In genomic region chr6:160992323-160993314, GRCh38 we compare ENCODE assay signal across 1 cellular context.
TF ChIP-seq lines count a peak whose summit lies in the region.

No MANE protein-coding gene starts in this region.

TF ChIP-seq in K562, 482 proteins besides CTCF, POLR2A, EP300 and RAD21 (continued from another document and continues in another):
- TF ChIP-seq E2F6 (IDR thresholded peaks at IDR 0.05; ENCODE audit: borderline replicate concordance in 1 of 2, extremely low read depth in 1 of 2, insufficient read depth in 1 of 2, insufficient read length in 1 of 2, low read depth in 1 of 2, low read length in 1 of 2, poor library complexity in 1 of 2, severe bottlenecking in 1 of 2) (peak in 1 of 2 experiments; percentile 3), MITF (IDR thresholded peaks at IDR 0.05) (no peak), SMARCA4 (IDR thresholded peaks at IDR 0.05) (peak; percentile 92), FOXP4 (CRISPR knock-in tag; IDR thresholded peaks at IDR 0.05; ENCODE audit: borderline replicate concordance) (0 out of 2 replicates have a peak, but pooled peaks have one; percentile 6), BHLHE40 (IDR thresholded peaks at IDR 0.05; ENCODE audit: low read length) (peak; percentile 45; the same call in 1 of the 2 replicates), STAT5B (CRISPR knock-in tag; IDR thresholded peaks at IDR 0.05) (no peak), HMG20B (CRISPR knock-in tag; IDR thresholded peaks at IDR 0.05) (no peak), ELK3 (CRISPR knock-in tag; IDR thresholded peaks at IDR 0.05) (no peak), NFXL1 (CRISPR knock-in tag; IDR thresholded peaks at IDR 0.05) (no peak), ZNF717 (CRISPR knock-in tag; IDR thresholded peaks at IDR 0.05) (no peak), PRDM10 (IDR thresholded peaks at IDR 0.05; ENCODE audit: partially characterized antibody) (no peak), KDM5B (IDR thresholded peaks at IDR 0.05; ENCODE audit: insufficient replicate concordance, low read depth, low read length) (peak; percentile 51), NFE2L1 (tag; IDR thresholded peaks at IDR 0.05; ENCODE audit: borderline replicate concordance, low read depth) (no peak), POLR2AphosphoS2 (IDR thresholded peaks at IDR 0.05; ENCODE audit: low read length) (no peak), ZNF707 (CRISPR knock-in tag; conservative IDR thresholded peaks at IDR 0.05) (peak; percentile 40; the same call in 1 of the 2 replicates), ZNF121 (CRISPR knock-in tag; conservative IDR thresholded peaks at IDR 0.05) (no peak), ZNF274 (IDR thresholded peaks at IDR 0.05; ENCODE audit: borderline replicate concordance, low read depth, low read length) (no peak), E2F3 (CRISPR knock-in tag; IDR thresholded peaks at IDR 0.05) (no peak), HBP1 (CRISPR knock-in tag; IDR thresholded peaks at IDR 0.05) (0 out of 2 replicates have a peak, but pooled peaks have one; percentile 6), GTF2E2 (tag; IDR thresholded peaks at IDR 0.05) (no peak), ARID2 (IDR thresholded peaks at IDR 0.05) (peak; percentile 97), TCFL5 (CRISPR knock-in tag; conservative IDR thresholded peaks at IDR 0.05) (0 out of 2 replicates have a peak, but pooled peaks have one; percentile 37), ZNF316 (IDR thresholded peaks at IDR 0.05) (0 out of 2 replicates have a peak, but pooled peaks have one; percentile 1), NR4A1 (CRISPR knock-in tag; IDR thresholded peaks at IDR 0.05) (no peak), NR4A1 (tag; IDR thresholded peaks at IDR 0.05) (no peak), BRF1 (IDR thresholded peaks at IDR 0.05; ENCODE audit: borderline replicate concordance, extremely low read depth, insufficient read length) (no peak), HDAC2 (IDR thresholded peaks at IDR 0.05) (peak; percentile 34; the same call in 1 of the 2 replicates), MAFF (IDR thresholded peaks at IDR 0.05; ENCODE audit: low read length) (no peak), ZNF75A (CRISPR knock-in tag; IDR thresholded peaks at IDR 0.05) (no peak), MCM3 (IDR thresholded peaks at IDR 0.05) (no peak), FOXM1 (IDR thresholded peaks at IDR 0.05; ENCODE audit: low read depth) (no peak; the same call in 1 of the 2 replicates), FOXM1 (CRISPR knock-in tag; IDR thresholded peaks at IDR 0.05; ENCODE audit: low read depth) (peak; percentile 43; the same call in 1 of the 2 replicates), GTF3C2 (IDR thresholded peaks at IDR 0.05; ENCODE audit: borderline replicate concordance, extremely low read depth, insufficient read length) (no peak), SLC30A9 (CRISPR knock-in tag; IDR thresholded peaks at IDR 0.05) (no peak), TFE3 (CRISPR knock-in tag; IDR thresholded peaks at IDR 0.05) (no peak), SIN3B (IDR thresholded peaks at IDR 0.05; ENCODE audit: low read depth) (no peak), TRIM28 (IDR thresholded peaks at IDR 0.05) (no peak), NEUROD1 (IDR thresholded peaks at IDR 0.05; ENCODE audit: borderline replicate concordance, low read depth, low read length, partially characterized antibody) (no peak), KHSRP (IDR thresholded peaks at IDR 0.05) (peak; percentile 17; the same call in 1 of the 2 replicates), KLF16 (IDR thresholded peaks at IDR 0.05) (peak; percentile 52; the same call in 1 of the 2 replicates), TCF15 (CRISPR knock-in tag; IDR thresholded peaks at IDR 0.05) (peak; percentile 34; the same call in 1 of the 2 replicates), NELFE (IDR thresholded peaks at IDR 0.05; ENCODE audit: insufficient read depth, insufficient read length) (no peak), ZNF124 (CRISPR knock-in tag; IDR thresholded peaks at IDR 0.05) (no peak), DEAF1 (CRISPR knock-in tag; IDR thresholded peaks at IDR 0.05) (peak; percentile 86), XRCC5 (IDR thresholded peaks at IDR 0.05; ENCODE audit: low read depth, low read length) (peak; percentile 78; the same call in 1 of the 2 replicates), HES1 (IDR thresholded peaks at IDR 0.05; ENCODE audit: low read depth) (no peak), ZEB2 (IDR thresholded peaks at IDR 0.05) (peak; percentile 16; the same call in 1 of the 2 replicates), JUND (IDR thresholded peaks at IDR 0.05; ENCODE audit: borderline replicate concordance, low read depth, low read length) (peak; percentile 55; the same call in 1 of the 2 replicates), JUND (tag; IDR thresholded peaks at IDR 0.05; ENCODE audit: borderline replicate concordance, low read depth, low read length) (no peak), TBP (optimal IDR thresholded peaks at IDR 0.05; ENCODE audit: low read depth, low read length) (peak; percentile 87)
